ENCODE assay signal across 10 cellular contexts in genomic region chr2:191611614-191612013, GRCh38.
DNase-seq lines count a peak whose midpoint lies in the region; ATAC-seq and TF ChIP-seq lines count a peak whose summit lies in the region.
"Had no signal": no experiment of that assay in that cellular context is flagged by ENCODE, and none has a peak within 500 bp of the region (broad histone marks: within the 10 kb centered on the region; RNA-seq: fewer than 3 reads in every experiment).

No MANE protein-coding gene starts in this region.

- H3K27me3 Mint-ChIP-seq in CD14-positive monocyte (ENCODE audit: low read depth in 3 of 3) (peaks cover 0 to 2% (median 0%) of the 10 kb centered on the region in 3 donors), osteocyte (ENCODE audit: unreplicated experiment) (no peaks in the 10 kb centered on the region)
- H3K27me3 Mint-ChIP-seq in activated T-cell treated with anti-CD3 and anti-CD28 coated beads, Interleukin-2, amount 50 U/mL, for 72 hours (ENCODE audit: low read depth): no peaks in the 10 kb centered on the region
- H3K27me3 Mint-ChIP-seq: CD4-positive, CD25-positive, alpha-beta regulatory T cell had no signal

- H3K4me1 Mint-ChIP-seq in CD14-positive monocyte (peaks cover 32% of the 10 kb centered on the region), osteocyte (ENCODE audit: unreplicated experiment) (peaks cover 13% of the 10 kb centered on the region)
- H3K4me1 Mint-ChIP-seq in activated T-cell treated with anti-CD3 and anti-CD28 coated beads, Interleukin-2, amount 50 U/mL, for 72 hours (ENCODE audit: low read depth): peaks cover 14% of the 10 kb centered on the region

- TF ChIP-seq CTCF in CD14-positive monocyte (IDR thresholded peaks at IDR 0.05) (no peak), osteocyte (IDR thresholded peaks at IDR 0.05) (no peak)

- no peaks in the 10 kb centered on the region for H3K36me3 Mint-ChIP-seq in CD14-positive monocyte
- H3K36me3 Mint-ChIP-seq in osteocyte (ENCODE audit: unreplicated experiment): no peaks in the 10 kb centered on the region
- no peaks in the 10 kb centered on the region for H3K36me3 Mint-ChIP-seq in activated T-cell treated with anti-CD3 and anti-CD28 coated beads, Interleukin-2, amount 50 U/mL, for 72 hours (ENCODE audit: insufficient read depth in 2 of 2)
- H3K36me3 Mint-ChIP-seq: CD4-positive, CD25-positive, alpha-beta regulatory T cell had no signal

- H3K9me3 Mint-ChIP-seq in CD14-positive monocyte (peaks cover 0 to 2% (median 0%) of the 10 kb centered on the region in 7 donors), osteocyte (ENCODE audit: unreplicated experiment) (no peaks in the 10 kb centered on the region)
- H3K9me3 Mint-ChIP-seq in activated T-cell treated with anti-CD3 and anti-CD28 coated beads, Interleukin-2, amount 50 U/mL, for 72 hours: no peaks in the 10 kb centered on the region
- H3K9me3 Mint-ChIP-seq: CD4-positive, CD25-positive, alpha-beta regulatory T cell had no signal

- DNase-seq in CD14-positive monocyte (ENCODE audit: low spot score) (peak; percentile 79), SKM-1 (lab: John Stamatoyannopoulos, UW; ENCODE audit: unreplicated experiment) (peak; percentile 72), osteocyte (ENCODE audit: extremely low spot score, unreplicated experiment) (no peak), kidney tubule cell (ENCODE audit: low spot score) (no peak), DMS53 treated with DMSO at 0.1 percent for 48 hours (lab: John Stamatoyannopoulos, UW; ENCODE audit: unreplicated experiment) (no peak)
- no peak for DNase-seq in activated T-cell treated with anti-CD3 and anti-CD28 coated beads, Interleukin-2, amount 50 U/mL, for 72 hours
- DNase-seq: CD4-positive, CD25-positive, alpha-beta regulatory T cell; pancreas had no signal

- H3K27ac Mint-ChIP-seq in CD14-positive monocyte: peak overlapping the region; percentile 88 to 97 (median 95)
- no peak overlapping the region for H3K27ac Mint-ChIP-seq in osteocyte (ENCODE audit: unreplicated experiment)
- no peak overlapping the region for H3K27ac Mint-ChIP-seq in activated T-cell treated with anti-CD3 and anti-CD28 coated beads, Interleukin-2, amount 50 U/mL, for 72 hours
- H3K27ac Mint-ChIP-seq: CD4-positive, CD25-positive, alpha-beta regulatory T cell had no signal

- ATAC-seq in GM19463 (IDR thresholded peaks at IDR 0.05; ENCODE audit: unreplicated experiment) (peak; percentile 97), HG03139 (IDR thresholded peaks at IDR 0.05; ENCODE audit: unreplicated experiment) (peak; percentile 96)
- ATAC-seq in activated T-cell treated with anti-CD3 and anti-CD28 coated beads, Interleukin-2, amount 50 U/mL, for 72 hours (replicated peaks in 1 of 2): no peak

- H3K4me3 Mint-ChIP-seq in CD14-positive monocyte (peak overlapping the region; percentile 20 to 63), osteocyte (ENCODE audit: unreplicated experiment) (no peak overlapping the region)
- no peak overlapping the region for H3K4me3 Mint-ChIP-seq in activated T-cell treated with anti-CD3 and anti-CD28 coated beads, Interleukin-2, amount 50 U/mL, for 72 hours
- H3K4me3 Mint-ChIP-seq: CD4-positive, CD25-positive, alpha-beta regulatory T cell had no signal

- intact Hi-C loops in CD14-positive monocyte (cut with micrococcal nuclease): loop anchor here in 1 of 2 donors (5.0 kb wide), 1 partner anchor 39 kb away; no protein-coding TSS in a partner anchor

Comparison
In these comparisons a context has a peak if more than half of its experiments do, and no peak if none do; other contexts are left out.
1. DNase-seq: peak in CD14-positive monocyte (single experiment) and SKM-1 (single experiment); none in osteocyte (single experiment), activated T-cell treated with anti-CD3 and anti-CD28 coated beads, Interleukin-2, amount 50 U/mL, for 72 hours (0 of 2), kidney tubule cell (single experiment) and DMS53 treated with DMSO at 0.1 percent for 48 hours (single experiment).
2. H3K27ac Mint-ChIP-seq: peak in CD14-positive monocyte (7 of 7); none in osteocyte (single experiment) and activated T-cell treated with anti-CD3 and anti-CD28 coated beads, Interleukin-2, amount 50 U/mL, for 72 hours (single experiment).
3. H3K4me3 Mint-ChIP-seq: peak in CD14-positive monocyte (2 of 2); none in osteocyte (single experiment) and activated T-cell treated with anti-CD3 and anti-CD28 coated beads, Interleukin-2, amount 50 U/mL, for 72 hours (0 of 2).
4. ATAC-seq: peak in GM19463 (single experiment) and HG03139 (single experiment); none in activated T-cell treated with anti-CD3 and anti-CD28 coated beads, Interleukin-2, amount 50 U/mL, for 72 hours (0 of 2).